Comparison of ENCODE assay signal across 8 cellular contexts in the genomic region with DNA sequence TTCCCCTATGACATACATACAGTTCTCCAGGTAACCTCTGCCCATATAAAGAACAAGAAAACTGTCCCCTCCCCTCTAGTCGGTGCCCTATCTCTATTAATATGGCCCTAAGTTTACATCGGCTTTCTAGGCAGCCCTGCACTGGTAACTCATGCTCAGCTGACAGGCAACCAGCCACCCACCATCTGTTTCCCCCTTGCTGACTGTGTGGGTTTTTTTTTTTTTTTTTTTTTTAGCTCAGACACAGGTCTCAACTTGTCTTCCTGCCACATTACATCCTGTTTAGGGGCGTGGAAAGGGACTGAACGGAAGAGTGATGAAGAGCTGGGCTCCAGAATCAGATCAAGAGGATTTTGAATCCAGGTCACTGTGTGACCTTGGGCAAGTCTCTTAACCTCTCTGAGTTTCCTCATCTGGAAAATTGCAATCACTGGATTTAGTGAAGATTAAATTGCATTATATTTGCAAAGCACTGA. TPM values are rescaled to one million over a fixed set of nuclear protein-coding genes. Genes with fewer than 3 reads are reported as not detected.
DNase-seq lines count a peak whose midpoint lies in the region; ATAC-seq and TF ChIP-seq lines count a peak whose summit lies in the region.

No MANE protein-coding gene starts in this region.

- H3K27ac Mint-ChIP-seq in activated naive CD4-positive, alpha-beta T cell treated with anti-CD3 and anti-CD28 coated beads for 36 hours: peak overlapping the region; percentile 100

- H2AFZ ChIP-seq in OCI-LY1 (ENCODE audit: low read length): no peak overlapping the region

- peak overlapping the region; percentile 20; the same call in 1 of the 2 replicates for H3K4me2 ChIP-seq in OCI-LY1 (ENCODE audit: low read length)

- peak overlapping the region; percentile 53 for H3K27ac ChIP-seq in OCI-LY1 (ENCODE audit: low read depth, low read length, poor library complexity, severe bottlenecking)

- H3F3A ChIP-seq in OCI-LY1 (ENCODE audit: insufficient read depth, low read length): no peaks in the 10 kb centered on the region

- no peaks in the 10 kb centered on the region for H3K27me3 Mint-ChIP-seq in activated naive CD4-positive, alpha-beta T cell treated with anti-CD3 and anti-CD28 coated beads for 36 hours (ENCODE audit: low read depth)

- ATAC-seq in GM21529 (IDR thresholded peaks at IDR 0.05; ENCODE audit: unreplicated experiment): peak; percentile 22

- H3K4me1 Mint-ChIP-seq in activated naive CD4-positive, alpha-beta T cell treated with anti-CD3 and anti-CD28 coated beads for 36 hours (ENCODE audit: low read depth): peaks cover 89% of the 10 kb centered on the region

- no peaks in the 10 kb centered on the region for H4K20me1 ChIP-seq in OCI-LY1 (ENCODE audit: insufficient read depth, low read length)

- peaks cover 5% of the 10 kb centered on the region; the same call in 1 of the 2 replicates for H3K27me3 ChIP-seq in OCI-LY1 (ENCODE audit: insufficient read depth, low read length)

- in situ Hi-C loops in Caki2 (cut with HindIII; ENCODE audit: low pct_unique_long_range_greater_than_20kb, low sequenced_read_pairs): no loop called here

- H3K4me3 Mint-ChIP-seq in activated naive CD4-positive, alpha-beta T cell treated with anti-CD3 and anti-CD28 coated beads for 36 hours: peak overlapping the region; percentile 59

- no peak overlapping the region for H3K4me3 ChIP-seq in OCI-LY1 (ENCODE audit: low read depth, low read length, poor library complexity, severe bottlenecking)

- CTCF ChIA-PET in activated naive CD4-positive, alpha-beta T cell treated with anti-CD3 and anti-CD28 coated beads for 36 hours (lab: Charles Lee): interaction anchor here (0.8 to 3.4 kb wide), 12 partner anchors 9 to 39 kb away, joined by 3 to 21 read pairs (median 8); partner anchors contain the start of gene LAPTM5

- no peaks in the 10 kb centered on the region for H3K9me2 ChIP-seq in OCI-LY1 (ENCODE audit: low read depth, low read length)

- no peaks in the 10 kb centered on the region for H3K9me3 ChIP-seq in OCI-LY1 (ENCODE audit: low read length)

- DNase-seq in Caki2 (ENCODE audit: low read depth) (peak; percentile 29), NCI-H2196 treated with DMSO at 0.1 percent for 48 hours (lab: John Stamatoyannopoulos, UW; ENCODE audit: unreplicated experiment) (no peak), NCI-H187 treated with DMSO at 0.1 percent for 48 hours (lab: John Stamatoyannopoulos, UW) (no peak), posterior vena cava (ENCODE audit: low spot score) (no peak)
- DNase-seq in activated naive CD4-positive, alpha-beta T cell treated with anti-CD3 and anti-CD28 coated beads for 36 hours: peak; percentile 86
- DNase-seq in stimulated activated CD4-positive, alpha-beta T cell treated with anti-CD3 and anti-CD28 coated beads, Interleukin-12 subunit alpha, Interleukin-12 subunit beta, amount 100 ng/mL, for 48 hours (ENCODE audit: low read depth in 2 of 3, low spot score in 1 of 3): peak in 2 of 3 donors; percentile 40 to 50

- intact Hi-C loops in activated naive CD4-positive, alpha-beta T cell treated with anti-CD3 and anti-CD28 coated beads for 36 hours (cut with micrococcal nuclease): loop anchor here (1.0 kb wide), 3 partner anchors 11 to 36 kb away; no protein-coding TSS in a partner anchor
- intact Hi-C loops in posterior vena cava (cut with DNase I): no loop called here

- TF ChIP-seq CTCF in OCI-LY1 (IDR thresholded peaks at IDR 0.05; ENCODE audit: low read length): no peak

- H3K4me1 ChIP-seq in OCI-LY1 (ENCODE audit: insufficient read depth, low read length, severe bottlenecking): peaks cover 46% of the 10 kb centered on the region

- no peak overlapping the region for H3K9ac ChIP-seq in OCI-LY1 (ENCODE audit: low read length)

- no peaks in the 10 kb centered on the region for H3K79me2 ChIP-seq in OCI-LY1 (ENCODE audit: insufficient read depth, low read length)

- peaks cover 54% of the 10 kb centered on the region for H3K36me3 Mint-ChIP-seq in activated naive CD4-positive, alpha-beta T cell treated with anti-CD3 and anti-CD28 coated beads for 36 hours (ENCODE audit: low read depth)

- H3K36me3 ChIP-seq in OCI-LY1 (ENCODE audit: insufficient read depth, low read length): peaks cover 24% of the 10 kb centered on the region

- H3K9me3 Mint-ChIP-seq in activated naive CD4-positive, alpha-beta T cell treated with anti-CD3 and anti-CD28 coated beads for 36 hours: no peaks in the 10 kb centered on the region

RNA-seq across cellular contexts. Expression of gene LAPTM5, which starts 14.0 kb away (rescaled TPM):
- 0.14 and 0.17 TPM in 2 replicates for total RNA-seq in Caki2 (2014; rRNA removed; shearing (Covaris generic); ENCODE audit: low replicate concordance)
- 100 to 1,000 TPM; 205 to 208 TPM for total RNA-seq in activated naive CD4-positive, alpha-beta T cell treated with anti-CD3 and anti-CD28 coated beads for 36 hours
- total RNA-seq in posterior vena cava: 100 to 1,000 TPM in 1 of 2 donors, 10 to 100 TPM in 1; 80.1 to 120 TPM

RNA-seq across cellular contexts. Expression of gene MATN1, which starts 20.2 kb away (rescaled TPM):
- not detected in 2 replicates for total RNA-seq in Caki2 (2014; rRNA removed; shearing (Covaris generic); ENCODE audit: low replicate concordance)
- total RNA-seq in activated naive CD4-positive, alpha-beta T cell treated with anti-CD3 and anti-CD28 coated beads for 36 hours: under 1 TPM; 0.36 to 0.37 TPM
- not detected for total RNA-seq in posterior vena cava

Comparison
In these comparisons a context has a peak if more than half of its experiments do, and no peak if none do; other contexts are left out.
1. DNase-seq: peak in Caki2 (single experiment), activated naive CD4-positive, alpha-beta T cell treated with anti-CD3 and anti-CD28 coated beads for 36 hours (single experiment) and stimulated activated CD4-positive, alpha-beta T cell treated with anti-CD3 and anti-CD28 coated beads, Interleukin-12 subunit alpha, Interleukin-12 subunit beta, amount 100 ng/mL, for 48 hours (2 of 3); none in NCI-H2196 treated with DMSO at 0.1 percent for 48 hours (single experiment), NCI-H187 treated with DMSO at 0.1 percent for 48 hours (single experiment) and posterior vena cava (single experiment).
2. RNA of gene LAPTM5, which starts 14.0 kb away (total RNA-seq): 205 to 208 TPM in activated naive CD4-positive, alpha-beta T cell treated with anti-CD3 and anti-CD28 coated beads for 36 hours and 80.1 to 120 TPM in posterior vena cava; 0.14 to 0.17 TPM in Caki2; every median in the first group is over 10 times any median in the second.